In the genomic region with DNA sequence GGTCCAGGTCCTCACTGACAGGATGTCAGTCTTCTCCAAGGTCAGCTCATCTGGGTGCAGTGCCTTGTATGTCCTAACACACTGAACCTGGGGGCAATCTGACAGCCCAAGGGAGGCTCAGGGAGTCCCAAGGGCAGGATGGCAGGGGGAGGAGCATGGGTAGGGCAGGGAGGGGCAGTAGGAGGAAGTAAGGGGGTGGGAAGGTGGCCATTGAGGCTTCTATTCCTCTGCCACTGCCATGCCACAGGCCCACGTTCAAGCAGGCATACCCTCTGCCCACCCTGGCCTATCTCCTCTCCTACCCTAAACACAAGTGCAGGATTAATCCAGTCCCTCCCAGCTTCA, we compare ENCODE assay signal across 15 cellular contexts. TPM values are rescaled to one million over a fixed set of nuclear protein-coding genes. Genes with fewer than 3 reads are reported as not detected.
"Had no signal": no experiment of that assay in that cellular context is flagged by ENCODE, and none has a peak within 500 bp of the region (broad histone marks: within the 10 kb centered on the region; RNA-seq: fewer than 3 reads in every experiment).

No MANE protein-coding gene starts in this region.

- H3K27me3 Mint-ChIP-seq: activated B cell treated with CpG ODN at 0.5 μM for 24 hours, T-cell had no signal

- H3K4me3 Mint-ChIP-seq: activated B cell treated with CpG ODN at 0.5 μM for 24 hours, neural progenitor cell, T-cell had no signal

- H3K36me3 ChIP-seq: brain microvascular endothelial cell, neural progenitor cell, vagina had no signal

- H3K9me3 Mint-ChIP-seq: activated B cell treated with CpG ODN at 0.5 μM for 24 hours, neural progenitor cell, T-cell had no signal

- H3K9me3 ChIP-seq: tibial nerve, vagina had no signal

- H3K79me2 ChIP-seq: parathyroid adenoma had no signal

- FAIRE-seq: keratinocyte had no signal

- H3K4me2 ChIP-seq: neural progenitor cell had no signal

- H3K4me1 Mint-ChIP-seq: activated B cell treated with CpG ODN at 0.5 μM for 24 hours, neural progenitor cell had no signal

- ATAC-seq: left ventricle myocardium superior, T-cell had no signal

- H3K4me3 ChIP-seq: neural progenitor cell, skin epidermis, tibial nerve, vagina had no signal

- H3K27ac Mint-ChIP-seq: neural progenitor cell had no signal

- H3K27me3 ChIP-seq: brain microvascular endothelial cell, neural progenitor cell, tibial nerve, vagina had no signal

- H2AFZ ChIP-seq: neural progenitor cell, parathyroid adenoma had no signal

- H3K9ac ChIP-seq: neural progenitor cell, parathyroid adenoma had no signal

- DNase-seq: activated B cell treated with CpG ODN at 0.5 μM for 24 hours; activated CD4-positive, alpha-beta T cell treated with anti-CD3 and anti-CD28 coated beads, Interleukin-2, amount 50 U/mL, for 1 hour; activated naive CD4-positive, alpha-beta T cell treated with Interleukin-2 at 50 U/mL for 16 hours; activated T-cell treated with anti-CD3 and anti-CD28 coated beads, Interleukin-2, amount 50 U/mL, for 48 hours; brain microvascular endothelial cell; cerebellar nuclear complex; dermis blood vessel endothelial cell; left ventricle myocardium superior; T-cell had no signal

- H3K27ac ChIP-seq: brain microvascular endothelial cell, neural progenitor cell, parathyroid adenoma, tibial nerve, vagina had no signal

- H3K4me1 ChIP-seq: neural progenitor cell, parathyroid adenoma, vagina had no signal

RNA-seq across cellular contexts. Expression of gene EPHA2, which starts 43.3 kb away (rescaled TPM):
- total RNA-seq: activated B cell treated with CpG ODN at 0.5 μM for 24 hours had no signal
